ENCODE assay signal across 16 cellular contexts in the genomic region with DNA sequence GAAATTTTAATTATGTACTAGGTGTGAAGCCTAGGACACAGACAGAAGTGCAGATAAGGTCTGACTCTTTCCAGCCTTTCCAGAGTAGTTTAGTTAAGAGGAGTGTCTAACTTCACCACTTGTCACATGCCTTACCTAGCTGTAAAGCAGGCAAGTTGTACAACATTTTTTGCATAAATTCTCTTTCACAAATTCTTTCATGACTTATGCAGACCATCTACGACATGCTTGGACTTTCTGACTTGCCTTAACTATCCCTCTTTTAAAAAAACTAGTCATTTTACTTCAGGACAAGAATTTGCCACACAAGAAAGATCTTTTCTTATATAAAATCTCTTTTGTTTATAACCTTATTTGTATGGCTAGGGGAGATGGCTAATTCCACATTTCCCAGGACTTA.
DNase-seq lines count a peak whose midpoint lies in the region; ATAC-seq and TF ChIP-seq lines count a peak whose summit lies in the region.
"Had no signal": no experiment of that assay in that cellular context is flagged by ENCODE, and none has a peak within 500 bp of the region (broad histone marks: within the 10 kb centered on the region; RNA-seq: fewer than 3 reads in every experiment).

No MANE protein-coding gene starts in this region.

- H3K9me3 Mint-ChIP-seq in activated naive CD8-positive, alpha-beta T cell treated with anti-CD3 and anti-CD28 coated beads for 36 hours = peaks cover 8% of the 10 kb centered on the region
- peaks cover 14% of the 10 kb centered on the region for H3K9me3 Mint-ChIP-seq in activated naive CD8-positive, alpha-beta T cell treated with anti-CD3 and anti-CD28 coated beads, Interleukin-2, amount 50 U/mL, for 24 hours
- H3K9me3 Mint-ChIP-seq in T-helper 2 cell treated with Interferon-gamma antibody and Interleukin-4, amounts not matched to agents 5 μg/mL and 100 μg/mL, for 36 hours = peaks cover 20% of the 10 kb centered on the region
- H3K9me3 Mint-ChIP-seq: activated T-helper 17 cell treated with anti-CD3 and anti-CD28 coated beads, Interleukin-2, amount 50 U/mL, for 72 hours had no signal

- H3K36me3 Mint-ChIP-seq in activated naive CD8-positive, alpha-beta T cell treated with anti-CD3 and anti-CD28 coated beads for 36 hours = no peaks in the 10 kb centered on the region
- no peaks in the 10 kb centered on the region for H3K36me3 Mint-ChIP-seq in activated naive CD8-positive, alpha-beta T cell treated with anti-CD3 and anti-CD28 coated beads, Interleukin-2, amount 50 U/mL, for 24 hours (ENCODE audit: low read depth)
- no peaks in the 10 kb centered on the region for H3K36me3 Mint-ChIP-seq in T-helper 2 cell treated with Interferon-gamma antibody and Interleukin-4, amounts not matched to agents 5 μg/mL and 100 μg/mL, for 36 hours (ENCODE audit: low read depth)

- in situ Hi-C loops in astrocyte of the spinal cord (cut with HindIII; ENCODE audit: low sequenced_read_pairs) = no loop called here

- no peaks in the 10 kb centered on the region for H3K4me1 Mint-ChIP-seq in activated naive CD8-positive, alpha-beta T cell treated with anti-CD3 and anti-CD28 coated beads for 36 hours
- H3K4me1 Mint-ChIP-seq in activated naive CD8-positive, alpha-beta T cell treated with anti-CD3 and anti-CD28 coated beads, Interleukin-2, amount 50 U/mL, for 24 hours = no peaks in the 10 kb centered on the region
- H3K4me1 Mint-ChIP-seq in T-helper 2 cell treated with Interferon-gamma antibody and Interleukin-4, amounts not matched to agents 5 μg/mL and 100 μg/mL, for 36 hours (ENCODE audit: low read depth) = no peaks in the 10 kb centered on the region
- H3K4me1 Mint-ChIP-seq: activated T-helper 17 cell treated with anti-CD3 and anti-CD28 coated beads, Interleukin-2, amount 50 U/mL, for 72 hours had no signal

- H3K27me3 ChIP-seq in ovary = no peaks in the 10 kb centered on the region
- H3K27me3 ChIP-seq: BE2C, sigmoid colon, testis had no signal

- H3K9me3 ChIP-seq in ovary = no peaks in the 10 kb centered on the region
- H3K9me3 ChIP-seq: BE2C, sigmoid colon, testis had no signal

- 24 to 32% (median 28%) methylated on average over 1 of the region's 1 CpG for WGBS in ovary, 3 donors

- no peak for TF ChIP-seq POLR2A in ovary (IDR thresholded peaks at IDR 0.05)

- H3K4me3 Mint-ChIP-seq in activated naive CD8-positive, alpha-beta T cell treated with anti-CD3 and anti-CD28 coated beads for 36 hours = no peak overlapping the region
- H3K4me3 Mint-ChIP-seq in activated naive CD8-positive, alpha-beta T cell treated with anti-CD3 and anti-CD28 coated beads, Interleukin-2, amount 50 U/mL, for 24 hours = no peak overlapping the region
- H3K4me3 Mint-ChIP-seq in T-helper 2 cell treated with Interferon-gamma antibody and Interleukin-4, amounts not matched to agents 5 μg/mL and 100 μg/mL, for 36 hours = no peak overlapping the region
- H3K4me3 Mint-ChIP-seq: activated T-helper 17 cell treated with anti-CD3 and anti-CD28 coated beads, Interleukin-2, amount 50 U/mL, for 72 hours had no signal

- no peak overlapping the region for H3K27ac ChIP-seq in ovary
- H3K27ac ChIP-seq: sigmoid colon, testis had no signal

- H3K36me3 ChIP-seq in ovary = no peaks in the 10 kb centered on the region
- H3K36me3 ChIP-seq: BE2C, sigmoid colon had no signal

- no peak for ATAC-seq in activated naive CD8-positive, alpha-beta T cell treated with anti-CD3 and anti-CD28 coated beads, Interleukin-2, amount 50 U/mL, for 24 hours
- no peak for ATAC-seq in HG03097 (IDR thresholded peaks at IDR 0.05; ENCODE audit: low FRiP score, unreplicated experiment)
- ATAC-seq: activated T-helper 17 cell treated with anti-CD3 and anti-CD28 coated beads, Interleukin-2, amount 50 U/mL, for 72 hours had no signal

- TF ChIP-seq EP300 in ovary (IDR thresholded peaks at IDR 0.05) = no peak

- no peaks in the 10 kb centered on the region for H3K4me1 ChIP-seq in ovary (ENCODE audit: insufficient read depth)
- H3K4me1 ChIP-seq: BE2C, sigmoid colon, testis had no signal

- no peak for TF ChIP-seq CTCF in astrocyte of the spinal cord (IDR thresholded peaks at IDR 0.05; ENCODE audit: low read depth, low read length)
- TF ChIP-seq CTCF in ovary (IDR thresholded peaks at IDR 0.05) = no peak

- intact Hi-C loops in ovary (cut with DNase I) = no loop called here

- peak; percentile 0 for DNase-seq in activated naive CD8-positive, alpha-beta T cell treated with anti-CD3 and anti-CD28 coated beads for 36 hours
- no peak for DNase-seq in activated naive CD8-positive, alpha-beta T cell treated with anti-CD3 and anti-CD28 coated beads, Interleukin-2, amount 50 U/mL, for 24 hours
- peak; percentile 1 for DNase-seq in M059J (ENCODE audit: low read depth)
- DNase-seq in astrocyte of the spinal cord (ENCODE audit: low read depth, low spot score) = peak; percentile 23
- DNase-seq in myocyte (ENCODE audit: low read depth) = peak; percentile 10
- no peak for DNase-seq in ovary
- no peak for DNase-seq in T-helper 2 cell treated with Interferon-gamma antibody and Interleukin-4, amounts not matched to agents 5 μg/mL and 100 μg/mL, for 36 hours (ENCODE audit: low spot score)
- DNase-seq: amygdala; BE2C; kidney glomerular epithelial cell; sigmoid colon; stimulated activated CD4-positive, alpha-beta T cell treated with anti-CD3 and anti-CD28 coated beads, Interleukin-2, amount 100 ng/mL, for 48 hours; stimulated activated CD8-positive, alpha-beta memory T cell treated with anti-CD3 and anti-CD28 coated beads, Interleukin-4, amount 100 ng/mL, for 48 hours; testis had no signal

- H3K27ac Mint-ChIP-seq in activated naive CD8-positive, alpha-beta T cell treated with anti-CD3 and anti-CD28 coated beads for 36 hours = no peak overlapping the region
- H3K27ac Mint-ChIP-seq in activated naive CD8-positive, alpha-beta T cell treated with anti-CD3 and anti-CD28 coated beads, Interleukin-2, amount 50 U/mL, for 24 hours = no peak overlapping the region
- H3K27ac Mint-ChIP-seq in T-helper 2 cell treated with Interferon-gamma antibody and Interleukin-4, amounts not matched to agents 5 μg/mL and 100 μg/mL, for 36 hours = no peak overlapping the region
- H3K27ac Mint-ChIP-seq: activated T-helper 17 cell treated with anti-CD3 and anti-CD28 coated beads, Interleukin-2, amount 50 U/mL, for 72 hours had no signal

- H3K27me3 Mint-ChIP-seq in activated naive CD8-positive, alpha-beta T cell treated with anti-CD3 and anti-CD28 coated beads for 36 hours = no peaks in the 10 kb centered on the region
- H3K27me3 Mint-ChIP-seq in activated naive CD8-positive, alpha-beta T cell treated with anti-CD3 and anti-CD28 coated beads, Interleukin-2, amount 50 U/mL, for 24 hours = no peaks in the 10 kb centered on the region
- no peaks in the 10 kb centered on the region for H3K27me3 Mint-ChIP-seq in T-helper 2 cell treated with Interferon-gamma antibody and Interleukin-4, amounts not matched to agents 5 μg/mL and 100 μg/mL, for 36 hours (ENCODE audit: low read depth)
- H3K27me3 Mint-ChIP-seq: activated T-helper 17 cell treated with anti-CD3 and anti-CD28 coated beads, Interleukin-2, amount 50 U/mL, for 72 hours had no signal

- H3K4me3 ChIP-seq in astrocyte of the spinal cord (ENCODE audit: low read depth, low read length) = no peak overlapping the region
- no peak overlapping the region for H3K4me3 ChIP-seq in ovary
- H3K4me3 ChIP-seq: sigmoid colon, testis had no signal

Comparison
In these comparisons a context has a peak if more than half of its experiments do, and no peak if none do; other contexts are left out.
1. DNase-seq: peak in activated naive CD8-positive, alpha-beta T cell treated with anti-CD3 and anti-CD28 coated beads for 36 hours (single experiment), M059J (single experiment), astrocyte of the spinal cord (single experiment) and myocyte (single experiment); none in activated naive CD8-positive, alpha-beta T cell treated with anti-CD3 and anti-CD28 coated beads, Interleukin-2, amount 50 U/mL, for 24 hours (single experiment), ovary (0 of 5) and T-helper 2 cell treated with Interferon-gamma antibody and Interleukin-4, amounts not matched to agents 5 μg/mL and 100 μg/mL, for 36 hours (single experiment).